Comparison of ENCODE assay signal across 13 cellular contexts in the genomic region with DNA sequence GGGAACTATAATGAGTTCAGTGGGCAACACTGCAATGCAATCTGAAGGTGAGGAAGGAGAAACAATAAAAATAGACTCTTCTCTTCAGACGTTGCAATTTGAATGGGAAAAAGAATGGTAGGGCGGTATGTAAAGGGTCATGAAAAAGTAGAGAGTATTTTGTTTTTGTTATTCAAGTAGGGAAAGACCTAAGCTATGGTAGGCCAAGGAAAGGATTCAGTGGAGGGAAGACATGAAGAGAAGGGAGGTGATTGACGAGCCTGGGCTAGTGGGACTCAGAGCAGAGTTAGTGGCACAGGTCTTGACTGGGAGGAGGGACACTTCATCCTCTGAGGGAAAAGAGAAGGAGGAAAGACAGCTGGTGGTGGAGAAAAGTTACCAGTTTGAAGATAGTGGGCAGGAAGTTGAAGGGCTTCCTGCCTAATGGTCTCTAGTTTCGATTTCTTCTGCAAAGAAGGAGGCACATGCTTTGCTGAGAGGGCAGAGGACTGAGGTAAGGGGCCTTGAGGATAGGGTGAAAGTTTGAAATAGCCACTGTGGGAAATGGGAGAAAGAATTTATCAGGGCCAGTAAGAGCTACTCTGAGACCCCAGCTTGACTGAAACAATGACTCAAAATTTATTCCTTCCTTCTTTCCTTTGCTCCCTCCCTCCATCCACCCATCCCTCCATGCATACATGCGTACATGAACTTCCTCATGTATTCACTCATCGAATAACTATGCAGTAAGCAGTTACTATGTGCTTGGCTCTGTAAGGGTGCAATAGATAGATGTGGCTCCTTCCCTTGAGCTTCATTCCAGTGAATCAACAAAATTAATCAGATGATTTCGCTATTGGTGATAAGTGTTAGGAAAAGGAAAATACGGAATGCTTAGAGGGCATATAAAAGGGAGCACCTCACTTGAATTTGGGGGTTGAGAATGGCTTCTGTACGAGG. TPM values are rescaled to one million over a fixed set of nuclear protein-coding genes. Genes with fewer than 3 reads are reported as not detected.
DNase-seq lines count a peak whose midpoint lies in the region; ATAC-seq and TF ChIP-seq lines count a peak whose summit lies in the region.
"Had no signal": no experiment of that assay in that cellular context is flagged by ENCODE, and none has a peak within 500 bp of the region (broad histone marks: within the 10 kb centered on the region; RNA-seq: fewer than 3 reads in every experiment).

No MANE protein-coding gene starts in this region.

- no peaks in the 10 kb centered on the region for H3K27me3 ChIP-seq in CD8-positive, alpha-beta T cell (ENCODE audit: insufficient read depth, low read length)
- no peaks in the 10 kb centered on the region for H3K27me3 ChIP-seq in Peyer's patch
- H3K27me3 ChIP-seq: body of pancreas, hepatocyte had no signal

- peaks cover 51% of the 10 kb centered on the region for H3K4me1 Mint-ChIP-seq in CD8-positive, alpha-beta T cell (ENCODE audit: low read depth)

- H3K4me3 ChIP-seq in CD8-positive, alpha-beta T cell (ENCODE audit: low read depth, low read length): peak overlapping the region; percentile 89
- H3K4me3 ChIP-seq in Peyer's patch (peak overlapping the region in 3 of 4 donors; percentile 3 to 51 (median 5)), mucosa of descending colon (no peak overlapping the region)
- H3K4me3 ChIP-seq: body of pancreas, hepatocyte had no signal

- no peak for TF ChIP-seq CTCF in CD8-positive, alpha-beta T cell (IDR thresholded peaks at IDR 0.05)
- TF ChIP-seq CTCF in Peyer's patch (IDR thresholded peaks at IDR 0.05) (no peak), mucosa of descending colon (IDR thresholded peaks at IDR 0.05) (no peak)

- no peaks in the 10 kb centered on the region for H3K9me3 ChIP-seq in CD8-positive, alpha-beta T cell (ENCODE audit: low read length)
- H3K9me3 ChIP-seq in Peyer's patch (no peaks in the 10 kb centered on the region), mucosa of descending colon (no peaks in the 10 kb centered on the region)
- H3K9me3 ChIP-seq: body of pancreas had no signal

- POLR2A ChIA-PET in CD8-positive, alpha-beta T cell (lab: Charles Lee): interaction anchor here (0.7 to 2.0 kb wide), 13 partner anchors 15 to 244 kb away, joined by 3 to 7 read pairs (median 3); a partner anchor contains a TSS

- no peak for ATAC-seq in CD8-positive, alpha-beta T cell
- peak; percentile 24 for ATAC-seq in GM18909 (IDR thresholded peaks at IDR 0.05; ENCODE audit: poor library complexity, unreplicated experiment)
- peak; percentile 38 for ATAC-seq in mucosa of descending colon
- ATAC-seq in GM21619 (IDR thresholded peaks at IDR 0.05; ENCODE audit: unreplicated experiment): no peak
- no peak for ATAC-seq in GM21576 (IDR thresholded peaks at IDR 0.05; ENCODE audit: unreplicated experiment)
- ATAC-seq: body of pancreas had no signal

- H3K36me3 ChIP-seq in CD8-positive, alpha-beta T cell (ENCODE audit: insufficient read depth, low read length): peaks cover 6% of the 10 kb centered on the region
- H3K36me3 ChIP-seq in Peyer's patch: no peaks in the 10 kb centered on the region
- H3K36me3 ChIP-seq in mucosa of descending colon (ENCODE audit: low read depth): no peaks in the 10 kb centered on the region

- DNase-seq in CD8-positive, alpha-beta T cell: peak in 1 of 7 experiments; percentile 35
- DNase-seq in Peyer's patch (peak in 1 of 3 donors; percentile 39), mucosa of descending colon (no peak), NCI-H2107 treated with DMSO at 0.1 percent for 48 hours (lab: John Stamatoyannopoulos, UW; ENCODE audit: unreplicated experiment) (no peak)
- no peak for DNase-seq in stimulated activated CD4-positive, alpha-beta T cell treated with anti-CD3 and anti-CD28 coated beads, Interleukin-4, amount 100 ng/mL, for 1 hour
- DNase-seq: activated T-cell treated with anti-CD3 and anti-CD28 coated beads, Interleukin-2, amount 50 U/mL, for 72 hours; body of pancreas; NCI-H2029 treated with DMSO at 0.1 percent for 48 hours; right cardiac atrium had no signal

- peaks cover 74% of the 10 kb centered on the region for H3K4me1 ChIP-seq in CD8-positive, alpha-beta T cell (ENCODE audit: insufficient read depth, low read length)
- H3K4me1 ChIP-seq in Peyer's patch (peaks cover 0 to 21% (median 6%) of the 10 kb centered on the region in 4 donors), mucosa of descending colon (ENCODE audit: low read depth) (no peaks in the 10 kb centered on the region)
- H3K4me1 ChIP-seq: body of pancreas had no signal

- H3K27ac ChIP-seq in CD8-positive, alpha-beta T cell (ENCODE audit: low read depth, low read length): peak overlapping the region; percentile 22
- peak overlapping the region; percentile 51 to 88 (median 70) for H3K27ac ChIP-seq in Peyer's patch
- H3K27ac ChIP-seq: hepatocyte had no signal

- H3K36me3 Mint-ChIP-seq in CD8-positive, alpha-beta T cell: peaks cover 49% of the 10 kb centered on the region

- H3K27me3 Mint-ChIP-seq in CD8-positive, alpha-beta T cell (ENCODE audit: low read depth): no peaks in the 10 kb centered on the region

- no peak overlapping the region for H3K27ac Mint-ChIP-seq in CD8-positive, alpha-beta T cell
- H3K27ac Mint-ChIP-seq: activated T-cell treated with anti-CD3 and anti-CD28 coated beads, Interleukin-2, amount 50 U/mL, for 72 hours had no signal

- intact Hi-C loops in CD8-positive, alpha-beta T cell (cut with DNase I, micrococcal nuclease): loop anchor here in 1 of 2 experiments (1.0 kb wide), 1 partner anchor 9 kb away; no protein-coding TSS in a partner anchor
- intact Hi-C loops in mucosa of descending colon (cut with DNase I, micrococcal nuclease): no loop called here

- CTCF ChIA-PET in CD8-positive, alpha-beta T cell (lab: Charles Lee): interaction anchor here (0.8 to 4.3 kb wide), 24 partner anchors 9 to 247 kb away, joined by 3 to 36 read pairs (median 4); a partner anchor contains a TSS

- no peaks in the 10 kb centered on the region for H3K9me3 Mint-ChIP-seq in CD8-positive, alpha-beta T cell
- H3K9me3 Mint-ChIP-seq: activated T-cell treated with anti-CD3 and anti-CD28 coated beads, Interleukin-2, amount 50 U/mL, for 72 hours had no signal

- TF ChIP-seq POLR2A in Peyer's patch (IDR thresholded peaks at IDR 0.05): no peak

- no peak overlapping the region for H3K4me3 Mint-ChIP-seq in CD8-positive, alpha-beta T cell
- H3K4me3 Mint-ChIP-seq: activated T-cell treated with anti-CD3 and anti-CD28 coated beads, Interleukin-2, amount 50 U/mL, for 72 hours had no signal

RNA-seq across cellular contexts. Expression of a gene that starts 4.2 kb away (rescaled TPM):
- total RNA-seq in CD8-positive, alpha-beta T cell: 100 to 1,000 TPM; 397 to 399 TPM
- total RNA-seq in Peyer's patch (10 to 100 TPM in 2 of 4 donors, 1 to 10 TPM in 2; 1.4 to 84.2 (median 9.9) TPM), mucosa of descending colon (1 to 10 TPM; 5.9 to 8.6 (median 6.1) TPM)

RNA-seq across cellular contexts. Expression of a gene that starts 31.6 kb away (rescaled TPM):
- 10 to 100 TPM; 13.3 to 14.8 TPM for total RNA-seq in CD8-positive, alpha-beta T cell
- 1 to 10 TPM; 2.5 to 3.9 (median 2.7) TPM for total RNA-seq in Peyer's patch
- total RNA-seq in mucosa of descending colon: 10 to 100 TPM in 2 of 3 donors, 1 to 10 TPM in 1; 6.4 to 12.7 (median 10.1) TPM

Comparison
In these comparisons a context has a peak if more than half of its experiments do, and no peak if none do; other contexts are left out.
1. ATAC-seq: peak in GM18909 (single experiment) and mucosa of descending colon (single experiment); none in CD8-positive, alpha-beta T cell (single experiment), GM21619 (single experiment) and GM21576 (single experiment).
2. RNA of a gene that starts 4.2 kb away (total RNA-seq): 397 to 399 TPM in CD8-positive, alpha-beta T cell; 1.4 to 84.2 TPM in Peyer's patch and 5.9 to 8.6 TPM in mucosa of descending colon; every median in the first group is over 4 times any median in the second.